In genomic region chr2:8475349-8476045, GRCh38 we compare ENCODE assay signal across 9 cellular contexts.
DNase-seq lines count a peak whose midpoint lies in the region; ATAC-seq, FAIRE-seq and TF ChIP-seq lines count a peak whose summit lies in the region.
"Had no signal": no experiment of that assay in that cellular context is flagged by ENCODE, and none has a peak within 500 bp of the region (broad histone marks: within the 10 kb centered on the region; RNA-seq: fewer than 3 reads in every experiment).

No MANE protein-coding gene starts in this region.

- H3K27me3 Mint-ChIP-seq in memory B cell = peaks cover 34% of the 10 kb centered on the region

- peaks cover 32% of the 10 kb centered on the region for H3K4me1 Mint-ChIP-seq in memory B cell

- peaks cover 99% of the 10 kb centered on the region for H3K4me1 ChIP-seq in OCI-LY7 (ENCODE audit: insufficient read depth, low read length, poor library complexity, severe bottlenecking)
- H3K4me1 ChIP-seq in osteoblast (ENCODE audit: insufficient read depth, low read length) = peaks cover 10% of the 10 kb centered on the region

- H3K4me2 ChIP-seq in OCI-LY7 (ENCODE audit: low read length) (peak overlapping the region; percentile 55), osteoblast (ENCODE audit: insufficient read depth, low read length) (no peak overlapping the region)

- CTCF ChIA-PET in OCI-LY7 (lab: Charles Lee; ENCODE audit: unreplicated experiment) = interaction anchor here (0.5 to 1.2 kb wide), 6 partner anchors 44 to 314 kb away, joined by 3 to 4 read pairs (median 3); partner anchors contain the start of gene ID2

- ATAC-seq in HG02642 (IDR thresholded peaks at IDR 0.05; ENCODE audit: poor library complexity, unreplicated experiment) (peak; percentile 31), memory B cell (ENCODE audit: low read depth) (peak; percentile 60), GM18867 (IDR thresholded peaks at IDR 0.05; ENCODE audit: unreplicated experiment) (no peak)

- H3K9me3 ChIP-seq in OCI-LY7 (ENCODE audit: low read length) (no peaks in the 10 kb centered on the region), osteoblast (ENCODE audit: low read depth, low read length) (no peaks in the 10 kb centered on the region)

- H3K27me3 ChIP-seq in osteoblast (ENCODE audit: insufficient read depth, low read length) = no peaks in the 10 kb centered on the region

- H3K36me3 Mint-ChIP-seq in memory B cell = no peaks in the 10 kb centered on the region

- H3K4me3 Mint-ChIP-seq in memory B cell = no peak overlapping the region

- peak; percentile 38 for DNase-seq in GM12864 (ENCODE audit: low read depth)
- DNase-seq in OCI-LY7 (ENCODE audit: low spot score) = peak; percentile 89
- peak; percentile 31 to 34 for DNase-seq in memory B cell (ENCODE audit: low spot score in 2 of 2)
- DNase-seq in erythroblast (lab: John Stamatoyannopoulos, UW) = no peak
- no peak for DNase-seq in H54 (ENCODE audit: insufficient read length, low spot score)
- DNase-seq in osteoblast (ENCODE audit: insufficient read length, low spot score, missing footprints) = no peak

- no peaks in the 10 kb centered on the region for H4K20me1 ChIP-seq in OCI-LY7 (ENCODE audit: insufficient read depth, low read length)
- no peaks in the 10 kb centered on the region for H4K20me1 ChIP-seq in osteoblast (ENCODE audit: insufficient read depth, low read length)

- no peaks in the 10 kb centered on the region for H3K9me3 Mint-ChIP-seq in memory B cell

- peaks cover 6% of the 10 kb centered on the region; the same call in 1 of the 2 replicates for H3K79me2 ChIP-seq in OCI-LY7 (ENCODE audit: insufficient read depth, low read depth, low read length)
- H3K79me2 ChIP-seq in osteoblast (ENCODE audit: insufficient read depth, low read length) = no peaks in the 10 kb centered on the region

- POLR2A ChIA-PET in OCI-LY7 (lab: Charles Lee) = interaction anchor here (0.6 to 6.1 kb wide), 21 partner anchors 10 to 406 kb away, joined by 3 to 67 read pairs (median 4); partner anchors contain the start of gene ID2

- H3K4me3 ChIP-seq in GM12864 (ENCODE audit: low read depth, low read length) = no peak overlapping the region
- peak overlapping the region; percentile 30 for H3K4me3 ChIP-seq in OCI-LY7 (ENCODE audit: low read depth, low read length, poor library complexity, severe bottlenecking)
- no peak overlapping the region for H3K4me3 ChIP-seq in osteoblast (ENCODE audit: insufficient read depth, low read length)
- H3K4me3 ChIP-seq: lung had no signal

- H3K36me3 ChIP-seq in OCI-LY7 (ENCODE audit: insufficient read depth, low read length) (no peaks in the 10 kb centered on the region), osteoblast (ENCODE audit: insufficient read depth, low read length) (no peaks in the 10 kb centered on the region)

- TF ChIP-seq CTCF in GM12864 (IDR thresholded peaks at IDR 0.05; ENCODE audit: low read depth, low read length, missing control alignments) (no peak), OCI-LY7 (conservative IDR thresholded peaks at IDR 0.05; ENCODE audit: low read length) (no peak), osteoblast (IDR thresholded peaks at IDR 0.05; ENCODE audit: extremely low read depth, low read depth, low read length) (no peak)

- H3K27ac ChIP-seq in OCI-LY7 (ENCODE audit: low read depth, low read length, poor library complexity, severe bottlenecking) (peak overlapping the region; percentile 97), osteoblast (ENCODE audit: low read depth, low read length) (no peak overlapping the region)

- no peak for FAIRE-seq in H54 (lab: Jason Lieb, UNC)

- H3K9me2 ChIP-seq in OCI-LY7 (ENCODE audit: insufficient read depth, low read length) = no peaks in the 10 kb centered on the region

- H3K27ac Mint-ChIP-seq in memory B cell = peak overlapping the region; percentile 78

- BruUV-seq in OCI-LY7 (replicated peaks; lab: Mats Ljungman, UMichigan) = no TSS peak

- H2AFZ ChIP-seq in OCI-LY7 (ENCODE audit: low read length) = peak overlapping the region; percentile 48; the same call in 1 of the 2 replicates
- no peak overlapping the region for H2AFZ ChIP-seq in osteoblast (ENCODE audit: low read length)

- intact Hi-C loops in OCI-LY7 (cut with micrococcal nuclease; ENCODE audit: unreplicated experiment) = loop anchor here (1.0 to 2.0 kb wide), 3 partner anchors 47 to 153 kb away; no protein-coding TSS in a partner anchor

- TF ChIP-seq POLR2A in erythroblast (IDR thresholded peaks at IDR 0.05; ENCODE audit: low read length) = no peak
- no peak for TF ChIP-seq POLR2A in H54 (IDR thresholded peaks at IDR 0.05; ENCODE audit: low read depth, low read length)

Comparison
In these comparisons a context has a peak if more than half of its experiments do, and no peak if none do; other contexts are left out.
1. DNase-seq: peak in GM12864 (single experiment), OCI-LY7 (single experiment) and memory B cell (2 of 2); none in erythroblast (0 of 2), H54 (single experiment) and osteoblast (single experiment).